In genomic region chr14:53710615-53711014, GRCh38 we compare ENCODE assay signal across 28 cellular contexts.
"Had no signal": no experiment of that assay in that cellular context is flagged by ENCODE, and none has a peak within 500 bp of the region (broad histone marks: within the 10 kb centered on the region; RNA-seq: fewer than 3 reads in every experiment).

No MANE protein-coding gene starts in this region.

- H3K27ac ChIP-seq: brain microvascular endothelial cell, epithelial cell of prostate, esophagus squamous epithelium, left ventricle myocardium inferior, spleen, thoracic aorta, uterus, WERI-Rb-1 had no signal

- ATAC-seq: activated CD4-positive, CD25-positive, alpha-beta regulatory T cell treated with anti-CD3 and anti-CD28 coated beads, Interleukin-2, amount 50 U/mL, for 24 hours; mucosa of descending colon; natural killer cell treated with Interleukin-12 subunit alpha and Interleukin-12 subunit beta and Interleukin-15 and Interleukin-18, amount 100 ng/mL, for 72 hours; right cardiac atrium; stimulated activated naive CD8-positive, alpha-beta T cell treated with anti-CD3 and anti-CD28 coated beads, Interleukin-15, Interleukin-2, amounts not matched to agents 100 U/mL and 50 U/mL, for 24 hours had no signal

- H3K4me1 ChIP-seq: spleen, uterus had no signal

- H3K36me3 ChIP-seq: brain microvascular endothelial cell, esophagus squamous epithelium, left ventricle myocardium inferior, spleen, thoracic aorta, uterus, WERI-Rb-1 had no signal

- H3K9me3 ChIP-seq: esophagus squamous epithelium, mucosa of descending colon, thoracic aorta, uterus had no signal

- H3K27me3 ChIP-seq: brain microvascular endothelial cell, esophagus squamous epithelium, spleen, uterus had no signal

- H3K4me3 ChIP-seq: esophagus squamous epithelium, left ventricle myocardium inferior, lung, mucosa of descending colon, spleen, thoracic aorta, uterus had no signal

- FAIRE-seq: astrocyte, endometrium had no signal

- DNase-seq: activated CD4-positive, alpha-beta T cell treated with anti-CD3 and anti-CD28 coated beads for 48 hours; activated CD4-positive, alpha-beta T cell treated with anti-CD3 and anti-CD28 coated beads, Interleukin-2, amount 50 U/mL, for 48 hours; activated CD8-positive, alpha-beta memory T cell treated with anti-CD3 and anti-CD28 coated beads, Interleukin-2, amount 50 U/mL, for 4 hours; activated gamma-delta T cell; activated naive CD4-positive, alpha-beta T cell treated with anti-CD3 and anti-CD28 coated beads, Interleukin-2, amount 50 U/mL, for 16 hours; activated T-cell treated with anti-CD3 and anti-CD28 coated beads, Interleukin-2, amount 50 U/mL, for 24 hours; amniotic stem cell; brain microvascular endothelial cell; caudate nucleus; effector CD4-positive, alpha-beta T cell; esophagus squamous epithelium; foreskin melanocyte; left ventricle myocardium inferior; mucosa of descending colon; right cardiac atrium; spleen; stimulated activated naive CD8-positive, alpha-beta T cell treated with anti-CD3 and anti-CD28 coated beads, Interleukin-15, Interleukin-2, amounts not matched to agents 100 U/mL and 50 U/mL, for 24 hours; T1000; trophoblast cell; uterus; WERI-Rb-1 had no signal
